ENCODE assay signal across 25 cellular contexts in genomic region chr1:40704817-40705733, GRCh38. TPM values are rescaled to one million over a fixed set of nuclear protein-coding genes. Genes with fewer than 3 reads are reported as not detected.
DNase-seq lines count a peak whose midpoint lies in the region; ATAC-seq, FAIRE-seq and TF ChIP-seq lines count a peak whose summit lies in the region.
"Had no signal": no experiment of that assay in that cellular context is flagged by ENCODE, and none has a peak within 500 bp of the region (broad histone marks: within the 10 kb centered on the region; RNA-seq: fewer than 3 reads in every experiment).

No MANE protein-coding gene starts in this region.

- no peaks in the 10 kb centered on the region for H3K9me3 Mint-ChIP-seq in nephron
- H3K9me3 Mint-ChIP-seq: CD8-positive, alpha-beta memory T cell; nephron progenitor cell; stimulated activated naive CD8-positive, alpha-beta T cell treated with anti-CD3 and anti-CD28 coated beads, Interleukin-15, amount 100 ng/mL, for 72 hours; T-cell had no signal

- H3K36me3 ChIP-seq in hepatocyte (replicated peaks; ENCODE audit: insufficient read depth, low read depth): no peaks in the 10 kb centered on the region
- no peaks in the 10 kb centered on the region for H3K36me3 ChIP-seq in upper lobe of right lung
- H3K36me3 ChIP-seq: adrenal gland, brain microvascular endothelial cell, sigmoid colon, SJSA1, thyroid gland had no signal

- H3K4me2 ChIP-seq in hepatocyte: no peak overlapping the region

- H3K4me1 ChIP-seq in hepatocyte (ENCODE audit: insufficient read depth) (peaks cover 6% of the 10 kb centered on the region), upper lobe of right lung (peaks cover 33% of the 10 kb centered on the region)

- no peak for DNase-seq in GM18507 (ENCODE audit: extremely low spot score, insufficient read length, low read depth)
- peak; percentile 23 for DNase-seq in NCI-H2171 (lab: John Stamatoyannopoulos, UW)
- peak; percentile 35 for DNase-seq in hepatocyte (ENCODE audit: low spot score)
- no peak for DNase-seq in upper lobe of right lung
- no peak for DNase-seq in DMS 273 (lab: John Stamatoyannopoulos, UW; ENCODE audit: unreplicated experiment)
- DNase-seq: activated CD8-positive, alpha-beta memory T cell treated with anti-CD3 and anti-CD28 coated beads for 24 hours; activated T-cell treated with anti-CD3 and anti-CD28 coated beads, Interleukin-2, amount 50 U/mL, for 1 hour; adrenal gland; brain microvascular endothelial cell; CD8-positive, alpha-beta memory T cell; DMS79; effector CD4-positive, alpha-beta T cell; NCI-H1105 treated with DMSO at 0.1 percent for 48 hours; NCI-H2081 treated with DMSO at 0.1 percent for 48 hours; NCI-H446 treated with DMSO at 0.1 percent for 48 hours; nephron progenitor cell; posterior cingulate gyrus; sigmoid colon; stimulated activated naive CD8-positive, alpha-beta T cell treated with anti-CD3 and anti-CD28 coated beads, Interleukin-15, amount 100 ng/mL, for 72 hours; T-cell had no signal

- H3K27me3 Mint-ChIP-seq in nephron (ENCODE audit: low read depth): no peaks in the 10 kb centered on the region
- H3K27me3 Mint-ChIP-seq: CD8-positive, alpha-beta memory T cell; stimulated activated naive CD8-positive, alpha-beta T cell treated with anti-CD3 and anti-CD28 coated beads, Interleukin-15, amount 100 ng/mL, for 72 hours; T-cell had no signal

- H4K20me1 ChIP-seq in hepatocyte (ENCODE audit: insufficient read depth, poor library complexity, severe bottlenecking): peaks cover 4% of the 10 kb centered on the region

- WGBS in hepatocyte (ENCODE audit: low lambda C conversion rate, missing lambda C conversion rate): 74% methylated on average over 3 of the region's 3 CpGs

- peaks cover 23% of the 10 kb centered on the region for H3K4me1 Mint-ChIP-seq in nephron

- H3K4me3 Mint-ChIP-seq in nephron: no peak overlapping the region
- H3K4me3 Mint-ChIP-seq: CD8-positive, alpha-beta memory T cell; nephron progenitor cell; stimulated activated naive CD8-positive, alpha-beta T cell treated with anti-CD3 and anti-CD28 coated beads, Interleukin-15, amount 100 ng/mL, for 72 hours; T-cell had no signal

- peak overlapping the region in 2 of 3 experiments; percentile 19 to 72 for H3K27ac Mint-ChIP-seq in nephron
- H3K27ac Mint-ChIP-seq: nephron progenitor cell; stimulated activated naive CD8-positive, alpha-beta T cell treated with anti-CD3 and anti-CD28 coated beads, Interleukin-15, amount 100 ng/mL, for 72 hours had no signal

- H3K4me3 ChIP-seq in hepatocyte (no peak overlapping the region), upper lobe of right lung (no peak overlapping the region)
- H3K4me3 ChIP-seq: adrenal gland, sigmoid colon, SJSA1, thyroid gland had no signal

- intact Hi-C loops in upper lobe of right lung (cut with DNase I): no loop called here

- no peak for ATAC-seq in GM18873 (IDR thresholded peaks at IDR 0.05; ENCODE audit: low FRiP score, unreplicated experiment)
- no peak for ATAC-seq in upper lobe of right lung
- ATAC-seq: stimulated activated naive CD8-positive, alpha-beta T cell treated with anti-CD3 and anti-CD28 coated beads, Interleukin-15, amount 100 ng/mL, for 72 hours; T-cell had no signal

- FAIRE-seq in GM18507 (lab: Jason Lieb, UNC): peak; percentile 15

- H3K27me3 ChIP-seq in hepatocyte (no peaks in the 10 kb centered on the region), upper lobe of right lung (no peaks in the 10 kb centered on the region)
- H3K27me3 ChIP-seq: adrenal gland, brain microvascular endothelial cell, sigmoid colon, SJSA1, thyroid gland had no signal

- H3K36me3 Mint-ChIP-seq in nephron (ENCODE audit: low read depth): no peaks in the 10 kb centered on the region
- H3K36me3 Mint-ChIP-seq: T-cell had no signal

- H3K9me2 ChIP-seq in hepatocyte (replicated peaks; ENCODE audit: insufficient read depth): no peaks in the 10 kb centered on the region

- H2AFZ ChIP-seq in hepatocyte: no peak overlapping the region

- no peak for TF ChIP-seq CTCF in hepatocyte (IDR thresholded peaks at IDR 0.05; ENCODE audit: poor library complexity)
- no peak for TF ChIP-seq CTCF in nephron (IDR thresholded peaks at IDR 0.05; ENCODE audit: unreplicated experiment in 3 of 3)
- TF ChIP-seq CTCF in upper lobe of right lung (IDR thresholded peaks at IDR 0.05): no peak

- H3K79me2 ChIP-seq in hepatocyte: peaks cover 93% of the 10 kb centered on the region

- H3K27ac ChIP-seq in hepatocyte (peak overlapping the region; percentile 14), upper lobe of right lung (no peak overlapping the region)
- H3K27ac ChIP-seq: adrenal gland, brain microvascular endothelial cell, HL-60, sigmoid colon, SJSA1 had no signal

- H3K9me3 ChIP-seq in hepatocyte (ENCODE audit: low read depth): no peaks in the 10 kb centered on the region
- H3K9me3 ChIP-seq in upper lobe of right lung: no peaks in the 10 kb centered on the region
- H3K9me3 ChIP-seq: adrenal gland, sigmoid colon, SJSA1, thyroid gland had no signal

RNA-seq across cellular contexts. Expression of gene NFYC, which starts 13.6 kb away (rescaled TPM):
- total RNA-seq in hepatocyte (38.6 and 44.1 TPM in 2 replicates), upper lobe of right lung (56.0 TPM)
- polyA plus RNA-seq in hepatocyte: 52.5 and 54.8 TPM in 2 replicates

RNA-seq across cellular contexts. Expression of gene RIMS3, which starts 39.6 kb away (rescaled TPM):
- total RNA-seq in hepatocyte (1.0 and 1.6 TPM in 2 replicates), upper lobe of right lung (4.7 TPM)
- 0.32 and 1.4 TPM in 2 replicates for polyA plus RNA-seq in hepatocyte

Comparison
In these comparisons a context has a peak if more than half of its experiments do, and no peak if none do; other contexts are left out.
1. DNase-seq: peak in NCI-H2171 (single experiment) and hepatocyte (single experiment); none in GM18507 (single experiment), upper lobe of right lung (single experiment) and DMS 273 (single experiment).